ENCODE assay signal across 21 cellular contexts in genomic region chr9:16120727-16121126, GRCh38.
DNase-seq lines count a peak whose midpoint lies in the region; ATAC-seq, FAIRE-seq and TF ChIP-seq lines count a peak whose summit lies in the region.
"Had no signal": no experiment of that assay in that cellular context is flagged by ENCODE, and none has a peak within 500 bp of the region (broad histone marks: within the 10 kb centered on the region; RNA-seq: fewer than 3 reads in every experiment).

No MANE protein-coding gene starts in this region.

- H3K4me1 Mint-ChIP-seq in HFFc6 (ENCODE audit: low read depth) (peaks cover 58% of the 10 kb centered on the region), WTC11 (peaks cover 18% of the 10 kb centered on the region), nephron (peaks cover 44% of the 10 kb centered on the region)
- H3K4me1 Mint-ChIP-seq: B cell had no signal

- ATAC-seq in WTC11 = peak; percentile 24
- peak; percentile 34 for ATAC-seq in upper lobe of right lung

- no peaks in the 10 kb centered on the region for H3K9me3 ChIP-seq in upper lobe of right lung
- H3K9me3 ChIP-seq in small intestine (ENCODE audit: control insufficient read depth, low read depth) = no peaks in the 10 kb centered on the region

- H3K9me3 Mint-ChIP-seq in HFFc6 (no peaks in the 10 kb centered on the region), WTC11 (no peaks in the 10 kb centered on the region), nephron (no peaks in the 10 kb centered on the region)

- H3K27ac Mint-ChIP-seq in HFFc6 = peak overlapping the region; percentile 79
- H3K27ac Mint-ChIP-seq in WTC11 = no peak overlapping the region
- H3K27ac Mint-ChIP-seq in nephron = peak overlapping the region; percentile 78 to 84 (median 83)
- H3K27ac Mint-ChIP-seq: B cell had no signal

- no peaks in the 10 kb centered on the region for H3K27me3 ChIP-seq in upper lobe of right lung
- H3K27me3 ChIP-seq in small intestine (ENCODE audit: control insufficient read depth in 2 of 2, insufficient read depth in 2 of 2, low read length in 2 of 2) = no peaks in the 10 kb centered on the region

- no peaks in the 10 kb centered on the region for H3K36me3 Mint-ChIP-seq in HFFc6 (ENCODE audit: low read depth)
- no peaks in the 10 kb centered on the region for H3K36me3 Mint-ChIP-seq in WTC11
- H3K36me3 Mint-ChIP-seq in nephron (ENCODE audit: low read depth) = no peaks in the 10 kb centered on the region

- H3K4me3 Mint-ChIP-seq in HFFc6 = no peak overlapping the region; the same call in 1 of the 2 replicates
- no peak overlapping the region for H3K4me3 Mint-ChIP-seq in WTC11
- peak overlapping the region in 1 of 3 experiments; percentile 3 for H3K4me3 Mint-ChIP-seq in nephron
- H3K4me3 Mint-ChIP-seq: B cell had no signal

- no peaks in the 10 kb centered on the region for H3K27me3 Mint-ChIP-seq in HFFc6 (ENCODE audit: insufficient read depth)
- H3K27me3 Mint-ChIP-seq in WTC11 (ENCODE audit: low read depth) = no peaks in the 10 kb centered on the region
- H3K27me3 Mint-ChIP-seq in nephron (ENCODE audit: low read depth) = no peaks in the 10 kb centered on the region
- H3K27me3 Mint-ChIP-seq: B cell had no signal

- intact Hi-C loops in upper lobe of right lung (cut with DNase I) = no loop called here

- no peak for DNase-seq in HFFc6
- no peak for DNase-seq in WTC11 (ENCODE audit: low spot score)
- no peak for DNase-seq in upper lobe of right lung
- DNase-seq in DMS114 treated with DMSO at 0.1 percent for 48 hours (lab: John Stamatoyannopoulos, UW; ENCODE audit: unreplicated experiment) = no peak
- DNase-seq in urothelium cell line (ENCODE audit: low spot score) = no peak
- DNase-seq in small intestine = no peak
- DNase-seq: GF-D8, NCI-H1417, NCI-H1694 treated with DMSO at 0.1 percent for 48 hours, NCI-H2081 treated with DMSO at 0.1 percent for 48 hours, NCI-H2171 treated with DMSO at 0.1 percent for 48 hours, NCI-H524 treated with DMSO at 0.1 percent for 48 hours, Right ventricle myocardium superior had no signal

- no peak for TF ChIP-seq CTCF in HFFc6 (IDR thresholded peaks at IDR 0.05)
- TF ChIP-seq CTCF in WTC11 (IDR thresholded peaks at IDR 0.05) = no peak
- no peak for TF ChIP-seq CTCF in nephron (IDR thresholded peaks at IDR 0.05; ENCODE audit: unreplicated experiment in 3 of 3)
- TF ChIP-seq CTCF in upper lobe of right lung (IDR thresholded peaks at IDR 0.05) = no peak

- no peaks in the 10 kb centered on the region for H3K4me1 ChIP-seq in upper lobe of right lung
- H3K4me1 ChIP-seq in small intestine (ENCODE audit: control insufficient read depth in 2 of 2, insufficient read depth in 1 of 2, low read depth in 1 of 2, low read length in 1 of 2) = no peaks in the 10 kb centered on the region

- 87 to 94% (median 91%) methylated on average over 7 of the region's 7 CpGs for WGBS in small intestine, 3 donors

- FAIRE-seq in urothelium cell line (lab: Jason Lieb, UNC) (no peak), small intestine (lab: Jason Lieb, UNC) (no peak)
- FAIRE-seq: A204.1, D721Med, H1, HTR-8/SVneo had no signal

- CTCF ChIA-PET in WTC11 (lab: Charles Lee) = interaction anchor here (1.6 kb wide), 1 partner anchor 13 kb away, joined by 4 read pairs; no protein-coding TSS in a partner anchor

- POLR2A ChIA-PET in WTC11 (lab: Charles Lee) = no interaction called here

- no peak overlapping the region for H3K27ac ChIP-seq in upper lobe of right lung
- H3K27ac ChIP-seq in small intestine (ENCODE audit: low read depth in 1 of 2, low read length in 1 of 2) = no peak overlapping the region
- H3K27ac ChIP-seq: KMS-11, SK-N-MC had no signal

- H3K36me3 ChIP-seq in upper lobe of right lung (no peaks in the 10 kb centered on the region), small intestine (ENCODE audit: control insufficient read depth in 2 of 2, insufficient read depth in 2 of 2, low read length in 2 of 2) (no peaks in the 10 kb centered on the region)

- H3K4me3 ChIP-seq in upper lobe of right lung (no peak overlapping the region), small intestine (ENCODE audit: low read depth in 1 of 2, low read length in 2 of 2) (no peak overlapping the region)
- H3K4me3 ChIP-seq: SK-N-MC had no signal

TF ChIP-seq in WTC11, 78 proteins besides CTCF, POLR2A, EP300 and RAD21 (continues in another document):
- TF ChIP-seq NFYB (CRISPR knock-in tag; conservative IDR thresholded peaks at IDR 0.05; ENCODE audit: low read depth) (no peak), STAT6 (CRISPR knock-in tag; conservative IDR thresholded peaks at IDR 0.05; ENCODE audit: low read depth) (no peak), SMAD4 (CRISPR knock-in tag; IDR thresholded peaks at IDR 0.05) (no peak), TEAD1 (CRISPR knock-in tag; IDR thresholded peaks at IDR 0.05) (no peak), RORB (CRISPR knock-in tag; IDR thresholded peaks at IDR 0.05) (no peak), NR1H2 (CRISPR knock-in tag; IDR thresholded peaks at IDR 0.05) (no peak), CBFB (CRISPR knock-in tag; IDR thresholded peaks at IDR 0.05; ENCODE audit: low read depth) (no peak), GTF2I (CRISPR knock-in tag; conservative IDR thresholded peaks at IDR 0.05) (no peak), PRRX2 (CRISPR knock-in tag; IDR thresholded peaks at IDR 0.05) (no peak), ZNF232 (CRISPR knock-in tag; IDR thresholded peaks at IDR 0.05) (no peak), GRHL2 (CRISPR knock-in tag; IDR thresholded peaks at IDR 0.05; ENCODE audit: insufficient replicate concordance, severe bottlenecking) (no peak), EMX1 (CRISPR knock-in tag; IDR thresholded peaks at IDR 0.05) (no peak), NR3C1 (CRISPR knock-in tag; conservative IDR thresholded peaks at IDR 0.05; ENCODE audit: low read depth) (no peak)
- TF ChIP-seq, protein P1, sequence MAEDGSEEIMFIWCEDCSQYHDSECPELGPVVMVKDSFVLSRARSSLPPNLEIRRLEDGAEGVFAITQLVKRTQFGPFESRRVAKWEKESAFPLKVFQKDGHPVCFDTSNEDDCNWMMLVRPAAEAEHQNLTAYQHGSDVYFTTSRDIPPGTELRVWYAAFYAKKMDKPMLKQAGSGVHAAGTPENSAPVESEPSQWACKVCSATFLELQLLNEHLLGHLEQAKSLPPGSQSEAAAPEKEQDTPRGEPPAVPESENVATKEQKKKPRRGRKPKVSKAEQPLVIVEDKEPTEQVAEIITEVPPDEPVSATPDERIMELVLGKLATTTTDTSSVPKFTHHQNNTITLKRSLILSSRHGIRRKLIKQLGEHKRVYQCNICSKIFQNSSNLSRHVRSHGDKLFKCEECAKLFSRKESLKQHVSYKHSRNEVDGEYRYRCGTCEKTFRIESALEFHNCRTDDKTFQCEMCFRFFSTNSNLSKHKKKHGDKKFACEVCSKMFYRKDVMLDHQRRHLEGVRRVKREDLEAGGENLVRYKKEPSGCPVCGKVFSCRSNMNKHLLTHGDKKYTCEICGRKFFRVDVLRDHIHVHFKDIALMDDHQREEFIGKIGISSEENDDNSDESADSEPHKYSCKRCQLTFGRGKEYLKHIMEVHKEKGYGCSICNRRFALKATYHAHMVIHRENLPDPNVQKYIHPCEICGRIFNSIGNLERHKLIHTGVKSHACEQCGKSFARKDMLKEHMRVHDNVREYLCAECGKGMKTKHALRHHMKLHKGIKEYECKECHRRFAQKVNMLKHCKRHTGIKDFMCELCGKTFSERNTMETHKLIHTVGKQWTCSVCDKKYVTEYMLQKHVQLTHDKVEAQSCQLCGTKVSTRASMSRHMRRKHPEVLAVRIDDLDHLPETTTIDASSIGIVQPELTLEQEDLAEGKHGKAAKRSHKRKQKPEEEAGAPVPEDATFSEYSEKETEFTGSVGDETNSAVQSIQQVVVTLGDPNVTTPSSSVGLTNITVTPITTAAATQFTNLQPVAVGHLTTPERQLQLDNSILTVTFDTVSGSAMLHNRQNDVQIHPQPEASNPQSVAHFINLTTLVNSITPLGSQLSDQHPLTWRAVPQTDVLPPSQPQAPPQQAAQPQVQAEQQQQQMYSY (CRISPR knock-in tag; IDR thresholded peaks at IDR 0.05) = no peak
- TF ChIP-seq, protein P2, sequence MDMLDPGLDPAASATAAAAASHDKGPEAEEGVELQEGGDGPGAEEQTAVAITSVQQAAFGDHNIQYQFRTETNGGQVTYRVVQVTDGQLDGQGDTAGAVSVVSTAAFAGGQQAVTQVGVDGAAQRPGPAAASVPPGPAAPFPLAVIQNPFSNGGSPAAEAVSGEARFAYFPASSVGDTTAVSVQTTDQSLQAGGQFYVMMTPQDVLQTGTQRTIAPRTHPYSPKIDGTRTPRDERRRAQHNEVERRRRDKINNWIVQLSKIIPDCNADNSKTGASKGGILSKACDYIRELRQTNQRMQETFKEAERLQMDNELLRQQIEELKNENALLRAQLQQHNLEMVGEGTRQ (CRISPR knock-in tag; IDR thresholded peaks at IDR 0.05) = no peak
- TF ChIP-seq, protein P3, sequence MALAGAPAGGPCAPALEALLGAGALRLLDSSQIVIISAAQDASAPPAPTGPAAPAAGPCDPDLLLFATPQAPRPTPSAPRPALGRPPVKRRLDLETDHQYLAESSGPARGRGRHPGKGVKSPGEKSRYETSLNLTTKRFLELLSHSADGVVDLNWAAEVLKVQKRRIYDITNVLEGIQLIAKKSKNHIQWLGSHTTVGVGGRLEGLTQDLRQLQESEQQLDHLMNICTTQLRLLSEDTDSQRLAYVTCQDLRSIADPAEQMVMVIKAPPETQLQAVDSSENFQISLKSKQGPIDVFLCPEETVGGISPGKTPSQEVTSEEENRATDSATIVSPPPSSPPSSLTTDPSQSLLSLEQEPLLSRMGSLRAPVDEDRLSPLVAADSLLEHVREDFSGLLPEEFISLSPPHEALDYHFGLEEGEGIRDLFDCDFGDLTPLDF (CRISPR knock-in tag; IDR thresholded peaks at IDR 0.05) = no peak
